8 cellular contexts compared by ENCODE assay signal in the genomic region with DNA sequence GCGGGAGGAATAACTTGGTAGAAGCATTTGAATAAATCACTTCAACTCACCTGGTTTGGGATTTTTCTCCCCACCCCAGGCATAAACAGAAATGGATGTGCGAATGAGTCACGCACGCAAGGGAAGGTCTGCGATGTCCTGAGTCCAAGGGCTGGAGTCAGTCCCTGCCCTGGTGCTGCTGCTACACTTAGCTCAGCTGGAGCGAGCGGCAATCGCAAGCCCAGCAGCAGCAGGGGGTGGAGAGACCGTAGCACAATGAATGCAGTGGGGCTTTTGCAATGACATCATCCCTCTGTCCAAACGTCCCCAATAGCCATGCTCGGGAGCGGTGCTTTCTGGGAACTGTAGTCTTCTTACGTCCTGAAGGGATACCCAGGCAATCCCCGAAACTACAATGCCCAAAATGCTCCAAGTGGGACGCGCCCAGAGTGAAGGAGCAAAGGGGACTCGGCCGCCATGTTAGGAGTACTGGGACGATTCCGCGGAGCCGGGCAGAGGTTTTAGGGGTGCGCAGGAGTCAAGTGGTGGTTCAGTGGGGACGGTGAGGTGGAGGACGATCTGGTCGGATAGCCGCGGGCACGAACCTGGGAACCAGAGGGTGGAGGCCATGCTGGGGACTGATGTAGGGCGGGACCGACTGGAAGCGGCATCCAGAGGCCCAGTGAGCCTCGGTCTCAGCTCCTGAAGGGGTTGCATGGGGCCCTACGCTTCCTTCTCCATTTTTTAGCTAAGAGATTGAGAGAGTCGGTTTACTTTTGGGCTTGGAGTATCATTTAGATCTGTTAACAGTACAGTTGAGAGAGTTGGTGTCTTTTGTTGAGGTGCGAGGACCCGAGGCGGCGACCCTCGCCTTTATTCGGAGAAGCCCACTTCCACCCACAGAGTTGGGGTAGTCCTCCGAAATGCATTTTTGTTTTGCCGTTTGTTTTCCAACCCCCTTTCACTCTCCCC. TPM values are rescaled to one million over a fixed set of nuclear protein-coding genes. Genes with fewer than 3 reads are reported as not detected.
A peak's percentile ranks its signal among the peaks of the same experiment; 100 is the strongest.
DNase-seq lines count a peak whose midpoint lies in the region; ATAC-seq, FAIRE-seq and TF ChIP-seq lines count a peak whose summit lies in the region.

TSS of gene RAB30 (minus strand) at position 257 of the 951 bp plus-strand sequence. CDS start 74,581 bp downstream, outside the sequence.

- H3K36me3 Mint-ChIP-seq in Calu3 (ENCODE audit: insufficient read depth, unreplicated experiment) (no peaks in the 10 kb centered on the region), mesothelial cell of epicardium (peaks cover 7% of the 10 kb centered on the region)

- peak within 1 kb of the TSS; percentile 90 for H3K4me3 ChIP-seq in HUES48 (ENCODE audit: low read depth, low read length)
- peak within 1 kb of the TSS; percentile 96 for H3K4me3 ChIP-seq in NT2/D1 (ENCODE audit: insufficient read length, low read depth)
- H3K4me3 ChIP-seq in endothelial cell of umbilical vein (replicated peaks in 1 of 3; ENCODE audit: insufficient read depth in 1 of 3, low read depth in 1 of 3, low read length in 3 of 3), result peak within 1 kb of the TSS; percentile 78 to 96 (median 93)

- H3K4me1 Mint-ChIP-seq in Calu3 (ENCODE audit: low read depth, unreplicated experiment), result no peaks in the 10 kb centered on the region
- H3K4me1 Mint-ChIP-seq in mesothelial cell of epicardium, result peaks cover 20% of the 10 kb centered on the region

- H3K9me3 ChIP-seq in HUES48 (ENCODE audit: control insufficient read depth, insufficient read depth, low read length) (no peaks in the 10 kb centered on the region), NT2/D1 (ENCODE audit: insufficient read depth, low read length) (no peaks in the 10 kb centered on the region), endothelial cell of umbilical vein (replicated peaks; ENCODE audit: control insufficient read depth, insufficient read depth, low read length) (no peaks in the 10 kb centered on the region)

- no peak within 1 kb of the TSS for H3K27ac Mint-ChIP-seq in Calu3 (ENCODE audit: unreplicated experiment)
- no peak within 1 kb of the TSS for H3K27ac Mint-ChIP-seq in mesothelial cell of epicardium

- DNase-seq in Calu3 (peak; percentile 88), NT2/D1 (ENCODE audit: low read depth, low spot score) (peak; percentile 99), endothelial cell of umbilical vein (ENCODE audit: low read depth, low spot score) (peak; percentile 100), mesothelial cell of epicardium (ENCODE audit: low spot score in 2 of 2, unreplicated experiment in 2 of 2) (peak; percentile 78 to 88)
- peak; percentile 88 for DNase-seq in activated CD8-positive, alpha-beta memory T cell treated with anti-CD3 and anti-CD28 coated beads, Interleukin-2, amount 50 U/mL, for 24 hours (ENCODE audit: extremely low read depth)
- DNase-seq in stimulated activated CD8-positive, alpha-beta memory T cell treated with anti-CD3 and anti-CD28 coated beads, Interleukin-15, amount 100 ng/mL, for 48 hours (ENCODE audit: low read depth in 2 of 2), result peak; percentile 88 to 89

- no peaks in the 10 kb centered on the region for H3K9me1 ChIP-seq in endothelial cell of umbilical vein (replicated peaks; ENCODE audit: control insufficient read depth, extremely low read depth, insufficient read depth, low read length)

- H3K9ac ChIP-seq in HUES48 (ENCODE audit: low read depth, low read length), result peak within 1 kb of the TSS; percentile 98
- H3K9ac ChIP-seq in NT2/D1 (ENCODE audit: insufficient read length, low read depth), result peak within 1 kb of the TSS; percentile 100
- peak within 1 kb of the TSS; percentile 89 for H3K9ac ChIP-seq in endothelial cell of umbilical vein (replicated peaks; ENCODE audit: extremely low read depth, insufficient read depth, low read length)

- peak within 1 kb of the TSS; percentile 52 for H2AFZ ChIP-seq in endothelial cell of umbilical vein (ENCODE audit: low read depth, low read length)

- TF ChIP-seq CTCF in Calu3 (IDR thresholded peaks at IDR 0.05; ENCODE audit: unreplicated experiment), result no peak
- no peak for TF ChIP-seq CTCF in endothelial cell of umbilical vein (IDR thresholded peaks at IDR 0.05; ENCODE audit: extremely low read depth in 1 of 2, insufficient read depth in 1 of 2, low read depth in 1 of 2, low read length in 2 of 2)
- no peak for TF ChIP-seq CTCF in mesothelial cell of epicardium (IDR thresholded peaks at IDR 0.05; ENCODE audit: unreplicated experiment)

- H4K20me1 ChIP-seq in endothelial cell of umbilical vein (replicated peaks; ENCODE audit: control insufficient read depth, extremely low read depth, insufficient read depth, low read length), result no peaks in the 10 kb centered on the region

- dilution Hi-C loops in endothelial cell of umbilical vein (cut with MboI; ENCODE audit: extremely low pct_ligation_motif_present, low sequenced_read_pairs), result no loop called here

- H3K79me2 ChIP-seq in endothelial cell of umbilical vein (ENCODE audit: control insufficient read depth, insufficient read depth, low read length), result peaks cover 39% of the 10 kb centered on the region

- peak within 1 kb of the TSS; percentile 93 for H3K4me2 ChIP-seq in endothelial cell of umbilical vein (ENCODE audit: insufficient read depth, low read length)

- H3K9me3 Mint-ChIP-seq in Calu3 (ENCODE audit: low read depth, unreplicated experiment), result no peaks in the 10 kb centered on the region
- H3K9me3 Mint-ChIP-seq in mesothelial cell of epicardium, result no peaks in the 10 kb centered on the region

- peak; percentile 100 for FAIRE-seq in endothelial cell of umbilical vein (lab: Jason Lieb, UNC)

- H3K27me3 Mint-ChIP-seq in Calu3 (ENCODE audit: unreplicated experiment) (no peaks in the 10 kb centered on the region), mesothelial cell of epicardium (ENCODE audit: low read depth) (no peaks in the 10 kb centered on the region)

- H3K4me3 Mint-ChIP-seq in Calu3 (ENCODE audit: low read depth, unreplicated experiment) (no peak within 1 kb of the TSS), mesothelial cell of epicardium (no peak within 1 kb of the TSS)

- POLR2A ChIA-PET in endothelial cell of umbilical vein (lab: Charles Lee), result interaction anchor here (0.6 to 2.1 kb wide), 10 partner anchors 10 to 118 kb away, joined by 3 to 10 read pairs (median 4); partner anchors contain the start of gene PCF11

- BruUV-seq in Calu3 (replicated peaks; lab: Mats Ljungman, UMichigan) (TSS peak; percentile 75), endothelial cell of umbilical vein (replicated peaks; lab: Mats Ljungman, UMichigan) (TSS peak; percentile 71)

- H3K27me3 ChIP-seq in HUES48 (ENCODE audit: control insufficient read depth, insufficient read depth, low read length) (no peaks in the 10 kb centered on the region), NT2/D1 (ENCODE audit: insufficient read depth, insufficient read length) (no peaks in the 10 kb centered on the region), endothelial cell of umbilical vein (ENCODE audit: control insufficient read depth in 2 of 2, insufficient read depth in 2 of 2, low read length in 2 of 2) (no peaks in the 10 kb centered on the region)

- intact Hi-C loops in Calu3 (cut with micrococcal nuclease; ENCODE audit: unreplicated experiment) (loop anchor here (5.0 kb wide), 2 partner anchors 85 to 165 kb away; partner anchors contain the start of gene PCF11), endothelial cell of umbilical vein (cut with micrococcal nuclease) (loop anchor here (1.0 to 5.0 kb wide), 11 partner anchors 20 to 214 kb away; partner anchors contain the start of genes CCDC90B and DDIAS)

- CTCF ChIA-PET in Calu3 (lab: Charles Lee), result interaction anchor here (0.6 to 0.9 kb wide), 2 partner anchors 112 to 171 kb away, joined by 4 to 10 read pairs; partner anchors contain the start of gene DDIAS
- CTCF ChIA-PET in endothelial cell of umbilical vein (lab: Charles Lee), result interaction anchor here (0.6 to 2.3 kb wide), 9 partner anchors 11 to 283 kb away, joined by 3 to 11 read pairs (median 4); no protein-coding TSS in a partner anchor

- H3K4me1 ChIP-seq in HUES48 (ENCODE audit: control insufficient read depth, insufficient read depth, low read length), result peaks cover 20% of the 10 kb centered on the region
- H3K4me1 ChIP-seq in NT2/D1 (ENCODE audit: insufficient read depth, insufficient read length), result no peaks in the 10 kb centered on the region
- peaks cover 36% of the 10 kb centered on the region for H3K4me1 ChIP-seq in endothelial cell of umbilical vein (ENCODE audit: control insufficient read depth, extremely low read depth, insufficient read depth, low read length)

- TF ChIP-seq POLR2A in endothelial cell of umbilical vein (IDR thresholded peaks at IDR 0.05; ENCODE audit: low read depth, low read length), result peak; percentile 97

- ATAC-seq in GM21423 (IDR thresholded peaks at IDR 0.05; ENCODE audit: unreplicated experiment), result peak; percentile 95

- H3K36me3 ChIP-seq in HUES48 (ENCODE audit: control insufficient read depth, insufficient read depth, low read length) (peaks cover 29% of the 10 kb centered on the region), NT2/D1 (ENCODE audit: insufficient read depth, insufficient read length, low read length) (peaks cover 35% of the 10 kb centered on the region), endothelial cell of umbilical vein (ENCODE audit: control insufficient read depth in 2 of 2, extremely low read depth in 1 of 2, insufficient read depth in 2 of 2, low read length in 2 of 2) (no peaks in the 10 kb centered on the region)

- peak within 1 kb of the TSS; percentile 95 for H3K27ac ChIP-seq in HUES48 (ENCODE audit: low read depth, low read length)
- H3K27ac ChIP-seq in endothelial cell of umbilical vein (ENCODE audit: insufficient read depth, low read depth, low read length), result peak within 1 kb of the TSS; percentile 75

TF ChIP-seq in endothelial cell of umbilical vein, 7 proteins besides CTCF, POLR2A, EP300 and RAD21 (continues in another document):
- TF ChIP-seq MYC (IDR thresholded peaks at IDR 0.05; ENCODE audit: low read depth, low read length) (no peak), FOS (IDR thresholded peaks at IDR 0.05; ENCODE audit: borderline replicate concordance, insufficient read depth, low read length) (peak; percentile 90), JUN (IDR thresholded peaks at IDR 0.05; ENCODE audit: borderline replicate concordance, insufficient read depth, insufficient read length, low read depth) (peak; percentile 91), GATA2 (IDR thresholded peaks at IDR 0.05; ENCODE audit: insufficient read depth, insufficient read length, low read depth, low read length) (no peak), POLR2AphosphoS5 (IDR thresholded peaks at IDR 0.05; ENCODE audit: insufficient read depth, low read depth, low read length) (peak; percentile 95)

RNA-seq across cellular contexts. Expression of gene RAB30, which starts in this region (rescaled TPM):
- total RNA-seq in Calu3 (2022) (1.5 and 2.2 TPM in 2 replicates), endothelial cell of umbilical vein (14.6 and 18.4 TPM in 2 replicates), mesothelial cell of epicardium (7.6 to 10.3 TPM (median 9.9 TPM) in 3 replicates)
- 3.1 and 4.1 TPM in 2 replicates for polyA plus RNA-seq in endothelial cell of umbilical vein
- polyA plus RNA-seq in endothelial cell of umbilical vein (2011; cell fraction: cytosol; rRNA removed), result 5.2 and 5.7 TPM in 2 replicates
- 11.7 and 13.3 TPM in 2 replicates for polyA plus RNA-seq in endothelial cell of umbilical vein (2011; cell fraction: nucleus; rRNA removed)
- polyA plus RNA-seq in endothelial cell of umbilical vein (2012), result 16.4 and 21.1 TPM in 2 replicates
- 23.1 and 27.7 TPM in 2 replicates for polyA minus RNA-seq in endothelial cell of umbilical vein
- 12.0 TPM for polyA minus RNA-seq in endothelial cell of umbilical vein (2011; cell fraction: cytosol; rRNA and poly(A)+ RNA removed)
- polyA minus RNA-seq in endothelial cell of umbilical vein (2011; cell fraction: nucleus; rRNA and poly(A)+ RNA removed), result 17.1 and 23.0 TPM in 2 replicates

Comparison
In these comparisons a context has a peak if more than half of its experiments do, and no peak if none do; other contexts are left out.
1. Peak in every context shown above with its lines: DNase-seq, ATAC-seq, H3K4me3 ChIP-seq and H3K27ac ChIP-seq.